Comparison of ENCODE assay signal across 21 cellular contexts in the genomic region with DNA sequence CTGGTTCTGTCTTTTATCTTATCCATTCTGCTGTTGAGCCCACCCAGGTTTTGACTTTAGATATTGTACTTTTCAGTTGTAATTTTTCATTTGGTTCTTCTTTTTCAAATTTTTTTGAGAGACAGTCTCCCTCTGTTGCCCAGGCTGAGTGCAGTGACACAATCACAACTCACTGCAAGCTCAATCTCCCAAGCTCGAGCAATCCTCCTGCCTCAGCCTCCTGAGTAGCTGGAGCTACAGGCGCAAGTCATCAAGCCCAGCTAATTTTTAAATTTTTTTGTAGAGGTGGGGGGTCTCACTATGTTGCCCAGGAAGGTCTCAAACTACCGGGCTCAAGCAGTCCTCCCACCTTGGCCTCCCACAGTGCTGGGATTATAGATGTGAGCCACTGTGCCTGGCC. TPM values are rescaled to one million over a fixed set of nuclear protein-coding genes. Genes with fewer than 3 reads are reported as not detected.
DNase-seq lines count a peak whose midpoint lies in the region; ATAC-seq and TF ChIP-seq lines count a peak whose summit lies in the region.
"Had no signal": no experiment of that assay in that cellular context is flagged by ENCODE, and none has a peak within 500 bp of the region (broad histone marks: within the 10 kb centered on the region; RNA-seq: fewer than 3 reads in every experiment).

No MANE protein-coding gene starts in this region.

- CTCF ChIA-PET in Calu3 (lab: Charles Lee) = no interaction called here

- TF ChIP-seq CTCF in 22Rv1 (IDR thresholded peaks at IDR 0.05) (no peak), Calu3 (IDR thresholded peaks at IDR 0.05; ENCODE audit: unreplicated experiment) (no peak), OCI-LY1 (IDR thresholded peaks at IDR 0.05; ENCODE audit: low read length) (no peak), chondrocyte (IDR thresholded peaks at IDR 0.05) (no peak), suprapubic skin (IDR thresholded peaks at IDR 0.05) (no peak)

- H3K27me3 ChIP-seq in OCI-LY1 (ENCODE audit: insufficient read depth, low read length) (no peaks in the 10 kb centered on the region), suprapubic skin (no peaks in the 10 kb centered on the region)
- H3K27me3 ChIP-seq: BE2C had no signal

- peak overlapping the region; percentile 24; the same call in 1 of the 2 replicates for H3K4me2 ChIP-seq in OCI-LY1 (ENCODE audit: low read length)

- intact Hi-C loops in Calu3 (cut with micrococcal nuclease; ENCODE audit: unreplicated experiment) = no loop called here

- H3K4me1 ChIP-seq in OCI-LY1 (ENCODE audit: insufficient read depth, low read length, severe bottlenecking) (peaks cover 49% of the 10 kb centered on the region), suprapubic skin (no peaks in the 10 kb centered on the region)
- H3K4me1 ChIP-seq: BE2C, Caco-2 had no signal

- H3K27ac ChIP-seq in 22Rv1 (peak overlapping the region; percentile 17; the same call in 1 of the 2 replicates), OCI-LY1 (ENCODE audit: low read depth, low read length, poor library complexity, severe bottlenecking) (peak overlapping the region; percentile 94), suprapubic skin (no peak overlapping the region)

- no peaks in the 10 kb centered on the region for H3K4me1 Mint-ChIP-seq in Calu3 (ENCODE audit: low read depth, unreplicated experiment)
- no peaks in the 10 kb centered on the region for H3K4me1 Mint-ChIP-seq in chondrocyte (ENCODE audit: low read depth)

- no peaks in the 10 kb centered on the region for H3K9me3 Mint-ChIP-seq in Calu3 (ENCODE audit: low read depth, unreplicated experiment)
- H3K9me3 Mint-ChIP-seq in chondrocyte (ENCODE audit: low read depth) = no peaks in the 10 kb centered on the region
- H3K9me3 Mint-ChIP-seq: CD4-positive, alpha-beta T cell had no signal

- H3K27me3 Mint-ChIP-seq in Calu3 (ENCODE audit: unreplicated experiment) = no peaks in the 10 kb centered on the region
- no peaks in the 10 kb centered on the region for H3K27me3 Mint-ChIP-seq in chondrocyte (ENCODE audit: low read depth)
- H3K27me3 Mint-ChIP-seq: CD4-positive, alpha-beta T cell had no signal

- DNase-seq in Calu3 = no peak
- no peak for DNase-seq in chondrocyte (ENCODE audit: low spot score)
- DNase-seq in suprapubic skin (ENCODE audit: low spot score in 2 of 2) = no peak
- no peak for DNase-seq in NCI-H2029 treated with DMSO at 0.1 percent for 48 hours (lab: John Stamatoyannopoulos, UW)
- DNase-seq: BE2C; Caco-2; CD4-positive, alpha-beta T cell; GOT3; MM.1S; NCI-H1092; NCI-H1436; NCI-H187 treated with DMSO at 0.1 percent for 48 hours; NCI-H69; NK-92 treated with Interleukin-12 subunit alpha and Interleukin-12 subunit beta, amount 100 ng/mL, for 24 hours had no signal

- no peak for TF ChIP-seq EP300 in suprapubic skin (IDR thresholded peaks at IDR 0.05)

- peak overlapping the region; percentile 46 for H3K9ac ChIP-seq in OCI-LY1 (ENCODE audit: low read length)

- H4K20me1 ChIP-seq in OCI-LY1 (ENCODE audit: insufficient read depth, low read length) = no peaks in the 10 kb centered on the region

- no peaks in the 10 kb centered on the region for H3K9me3 ChIP-seq in OCI-LY1 (ENCODE audit: low read length)
- H3K9me3 ChIP-seq in suprapubic skin = no peaks in the 10 kb centered on the region
- H3K9me3 ChIP-seq: BE2C, Caco-2 had no signal

- no peaks in the 10 kb centered on the region for H3K9me2 ChIP-seq in OCI-LY1 (ENCODE audit: low read depth, low read length)

- no peaks in the 10 kb centered on the region for H3K79me2 ChIP-seq in OCI-LY1 (ENCODE audit: insufficient read depth, low read length)

- no TSS peak for BruUV-seq in Calu3 (replicated peaks; lab: Mats Ljungman, UMichigan)

- TF ChIP-seq POLR2A in suprapubic skin (IDR thresholded peaks at IDR 0.05) = no peak

- no peak overlapping the region for H2AFZ ChIP-seq in OCI-LY1 (ENCODE audit: low read length)

- ATAC-seq in GM21529 (IDR thresholded peaks at IDR 0.05; ENCODE audit: unreplicated experiment) (no peak), HG03045 (IDR thresholded peaks at IDR 0.05; ENCODE audit: unreplicated experiment) (no peak)
- ATAC-seq: HCT116, Panc1 had no signal

- H3K36me3 ChIP-seq in OCI-LY1 (ENCODE audit: insufficient read depth, low read length) (peaks cover 36% of the 10 kb centered on the region), suprapubic skin (peaks cover 70% of the 10 kb centered on the region)

- no peaks in the 10 kb centered on the region for H3F3A ChIP-seq in OCI-LY1 (ENCODE audit: insufficient read depth, low read length)

- 92% methylated on average over 3 of the region's 3 CpGs for WGBS in suprapubic skin

- peak overlapping the region; percentile 18 for H3K27ac Mint-ChIP-seq in Calu3 (ENCODE audit: unreplicated experiment)
- H3K27ac Mint-ChIP-seq in chondrocyte (ENCODE audit: unreplicated experiment) = peak overlapping the region; percentile 0
- H3K27ac Mint-ChIP-seq: CD4-positive, alpha-beta T cell had no signal

- no peak overlapping the region for H3K4me3 Mint-ChIP-seq in Calu3 (ENCODE audit: low read depth, unreplicated experiment)
- H3K4me3 Mint-ChIP-seq in chondrocyte (ENCODE audit: unreplicated experiment) = no peak overlapping the region
- H3K4me3 Mint-ChIP-seq: CD4-positive, alpha-beta T cell had no signal

- H3K4me3 ChIP-seq in OCI-LY1 (ENCODE audit: low read depth, low read length, poor library complexity, severe bottlenecking) (no peak overlapping the region), suprapubic skin (no peak overlapping the region)
- H3K4me3 ChIP-seq: K562 had no signal

- H3K36me3 Mint-ChIP-seq in Calu3 (ENCODE audit: insufficient read depth, unreplicated experiment) (peaks cover 10% of the 10 kb centered on the region), chondrocyte (ENCODE audit: low read depth) (peaks cover 21% of the 10 kb centered on the region)

RNA-seq across cellular contexts. Expression of gene LETM1, which starts 25.7 kb away (rescaled TPM):
- total RNA-seq in Calu3 (2022) (47.2 and 56.7 TPM in 2 replicates), chondrocyte (39.6 to 45.2 TPM (median 41.3 TPM) in 3 replicates), suprapubic skin (10 to 100 TPM; 64.0 to 73.5 (median 65.2) TPM)

RNA-seq across cellular contexts. Expression of gene FGFR3, which starts 37.1 kb away (rescaled TPM):
- 34.3 and 47.5 TPM in 2 replicates for total RNA-seq in Calu3 (2022)
- 1.3 to 4.3 TPM (median 3.4 TPM) in 3 replicates for total RNA-seq in chondrocyte
- total RNA-seq in suprapubic skin = 100 to 1,000 TPM; 511 to 829 (median 662) TPM

RNA-seq across cellular contexts. Expression of gene NSD2, which starts 41.0 kb away (rescaled TPM):
- total RNA-seq in Calu3 (2022) (96.0 and 104 TPM in 2 replicates), chondrocyte (46.9 to 56.5 TPM (median 53.5 TPM) in 3 replicates), suprapubic skin (10 to 100 TPM; 25.3 to 46.7 (median 27.4) TPM)
